Comparison of ENCODE assay signal across 22 cellular contexts in the genomic region with DNA sequence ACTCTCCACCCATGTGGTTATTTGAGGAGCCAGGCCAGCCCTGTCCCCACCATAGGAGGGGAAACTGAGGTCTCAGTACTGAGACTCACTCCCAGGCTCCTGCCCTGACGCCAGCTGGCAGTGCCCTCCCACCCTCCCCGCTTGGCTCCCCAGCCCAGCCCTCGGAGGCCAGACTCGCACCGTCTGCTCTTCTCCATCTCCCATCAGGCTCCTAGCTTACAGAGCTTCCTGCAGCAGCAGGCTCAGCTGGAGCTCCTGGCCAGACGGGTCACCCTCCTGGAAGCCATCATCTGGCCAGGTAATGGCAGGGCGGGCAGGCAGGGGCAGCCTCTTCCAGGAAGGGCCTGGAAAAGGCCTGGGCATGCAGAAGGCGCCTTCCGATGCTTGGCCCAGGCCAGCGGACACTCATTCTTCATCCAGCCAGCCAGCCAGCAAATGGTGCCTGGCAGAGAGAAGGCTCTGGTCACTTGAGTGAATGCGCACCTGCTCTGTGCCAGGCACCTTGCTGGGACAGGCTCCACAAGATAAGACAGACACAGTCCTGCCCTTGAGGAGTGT.
"Had no signal": no experiment of that assay in that cellular context is flagged by ENCODE, and none has a peak within 500 bp of the region (broad histone marks: within the 10 kb centered on the region; RNA-seq: fewer than 3 reads in every experiment).

No MANE protein-coding gene starts in this region.

- H3K27me3 Mint-ChIP-seq: type B pancreatic cell had no signal

- H3K27ac ChIP-seq: coronary artery, parathyroid adenoma, prostate gland, sigmoid colon, testis, tibial artery had no signal

- H3K27me3 ChIP-seq: sigmoid colon, testis, tibial artery had no signal

- H3K4me1 Mint-ChIP-seq: immature natural killer cell, nephron had no signal

- H3K9me3 ChIP-seq: prostate gland, sigmoid colon, testis, tibial artery had no signal

- H3K36me3 Mint-ChIP-seq: immature natural killer cell; naive thymus-derived CD4-positive, alpha-beta T cell; type B pancreatic cell had no signal

- DNase-seq: dermis blood vessel endothelial cell; effector memory CD8-positive, alpha-beta T cell; hypothalamus; immature natural killer cell; islet precursor cell; mesenchymal stem cell; midbrain; naive thymus-derived CD4-positive, alpha-beta T cell; occipital lobe; right cardiac atrium; sigmoid colon; stimulated activated CD4-positive, alpha-beta T cell treated with anti-CD3 and anti-CD28 coated beads, Interleukin-4, amount 100 ng/mL, for 4 hours; stimulated activated naive CD8-positive, alpha-beta T cell treated with anti-CD3 and anti-CD28 coated beads, Interleukin-15, Interleukin-2, amounts not matched to agents 100 U/mL and 50 U/mL, for 24 hours; substantia nigra; testis had no signal

- H3K79me2 ChIP-seq: parathyroid adenoma had no signal

- H3K9ac ChIP-seq: parathyroid adenoma had no signal

- H3K4me1 ChIP-seq: parathyroid adenoma, prostate gland, sigmoid colon, testis, tibial artery had no signal

- H3K4me3 Mint-ChIP-seq: effector memory CD8-positive, alpha-beta T cell; immature natural killer cell; naive thymus-derived CD4-positive, alpha-beta T cell; nephron; stimulated activated memory B cell treated with anti-CD40 and anti-IgM and Interleukin-4, amounts not matched to agents 10 μg/mL and 1 μg/mL and 100 μg/mL, for 72 hours; type B pancreatic cell had no signal

- H2AFZ ChIP-seq: parathyroid adenoma had no signal

- H3K36me3 ChIP-seq: prostate gland had no signal

- ATAC-seq: effector memory CD8-positive, alpha-beta T cell; naive thymus-derived CD4-positive, alpha-beta T cell; right cardiac atrium; stimulated activated memory B cell treated with anti-CD40 and anti-IgM and Interleukin-4, amounts not matched to agents 10 μg/mL and 1 μg/mL and 100 μg/mL, for 72 hours; stimulated activated naive CD8-positive, alpha-beta T cell treated with anti-CD3 and anti-CD28 coated beads, Interleukin-15, Interleukin-2, amounts not matched to agents 100 U/mL and 50 U/mL, for 24 hours had no signal

- H3K9me3 Mint-ChIP-seq: effector memory CD8-positive, alpha-beta T cell; immature natural killer cell; naive thymus-derived CD4-positive, alpha-beta T cell; nephron; stimulated activated memory B cell treated with anti-CD40 and anti-IgM and Interleukin-4, amounts not matched to agents 10 μg/mL and 1 μg/mL and 100 μg/mL, for 72 hours; type B pancreatic cell had no signal

- H3K27ac Mint-ChIP-seq: effector memory CD8-positive, alpha-beta T cell; immature natural killer cell; nephron; stimulated activated memory B cell treated with anti-CD40 and anti-IgM and Interleukin-4, amounts not matched to agents 10 μg/mL and 1 μg/mL and 100 μg/mL, for 72 hours; type B pancreatic cell had no signal

- H3K4me3 ChIP-seq: coronary artery, prostate gland, sigmoid colon, testis, tibial artery had no signal
